In the genomic region with DNA sequence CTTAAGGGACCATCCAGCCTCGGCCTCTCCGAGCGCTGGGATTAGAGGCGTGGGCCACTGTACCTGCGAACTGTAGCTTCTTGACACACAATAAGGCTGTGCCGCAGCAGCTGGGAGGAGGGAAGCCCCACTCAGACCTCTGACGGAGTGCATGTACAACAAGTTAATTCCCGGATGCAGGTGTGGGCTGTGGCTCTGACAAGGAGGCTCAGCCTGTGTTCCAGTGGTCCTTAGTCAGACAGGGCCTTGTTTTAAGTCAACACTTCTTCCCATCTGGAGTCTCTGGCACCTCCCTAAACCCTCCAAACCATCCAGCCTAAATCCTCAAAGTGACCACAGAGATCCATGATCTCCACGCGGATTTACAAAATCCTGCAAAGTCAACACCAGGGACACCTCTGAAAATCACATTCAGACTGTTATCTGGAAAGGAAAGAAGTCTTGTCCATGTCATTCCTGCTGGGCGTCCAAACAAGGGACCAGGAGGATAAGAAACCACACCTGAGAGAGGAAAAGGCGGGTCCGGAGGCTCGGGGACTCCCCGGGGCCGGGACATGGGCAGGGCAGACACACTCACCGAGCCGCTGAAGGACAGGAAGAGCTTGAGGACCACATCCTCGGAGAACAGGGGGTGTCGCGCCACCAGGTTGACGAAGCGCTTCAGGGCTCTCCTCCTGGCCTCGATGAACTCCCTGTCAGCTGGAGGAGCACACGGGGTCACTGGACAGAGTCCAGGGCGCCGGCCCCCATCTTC, we compare ENCODE assay signal across 17 cellular contexts. TPM values are rescaled to one million over a fixed set of nuclear protein-coding genes. Genes with fewer than 3 reads are reported as not detected.
DNase-seq lines count a peak whose midpoint lies in the region; FAIRE-seq and TF ChIP-seq lines count a peak whose summit lies in the region.
"Had no signal": no experiment of that assay in that cellular context is flagged by ENCODE, and none has a peak within 500 bp of the region (broad histone marks: within the 10 kb centered on the region; RNA-seq: fewer than 3 reads in every experiment).

No MANE protein-coding gene starts in this region.

- DNase-seq in NCI-H82 (lab: John Stamatoyannopoulos, UW), result peak; percentile 70
- no peak for DNase-seq in H1 (ENCODE audit: low read depth in 1 of 2, low spot score in 2 of 2)
- DNase-seq in osteoblast (ENCODE audit: insufficient read length, low spot score, missing footprints), result peak; percentile 69
- DNase-seq in esophagus squamous epithelium (lab: John Stamatoyannopoulos, UW), result no peak
- DNase-seq in GDM1 (lab: John Stamatoyannopoulos, UW), result no peak
- DNase-seq in H54 (ENCODE audit: insufficient read length, low spot score), result no peak
- DNase-seq: COR-L47, DMS53, MV-4-11, NCI-H1417, NCI-H1930, NCI-H446, NCI-H69 had no signal

- FAIRE-seq in H1 (lab: Jason Lieb, UNC) (no peak), H54 (lab: Jason Lieb, UNC) (no peak)
- FAIRE-seq: A549 had no signal

- no peak overlapping the region for H2AK5ac ChIP-seq in H1 (ENCODE audit: low read depth, low read length)

- H2BK15ac ChIP-seq in H1 (ENCODE audit: low read length), result no peak overlapping the region

- H3K36me3 ChIP-seq in BLaER1 (peaks cover 65% of the 10 kb centered on the region), H1 (ENCODE audit: control insufficient read depth in 2 of 4, insufficient read depth in 4 of 4, low read length in 3 of 4) (peaks cover 0 to 9% (median 4%) of the 10 kb centered on the region in 4 experiments; a peak in 2 of 8 replicates), osteoblast (ENCODE audit: insufficient read depth, low read length) (no peaks in the 10 kb centered on the region), esophagus squamous epithelium (peaks cover 4 to 59% (median 14%) of the 10 kb centered on the region in 3 donors)

- 95% methylated on average over 27 of the region's 27 CpGs; no CpG with 5 or more reads in 1 of the 2 experiments for WGBS in H1 (ENCODE audit: extremely low coverage in 1 of 2, insufficient coverage in 1 of 2, insufficient read length in 1 of 2, insufficient replicate concordance in 2 of 2, low coverage in 1 of 2, low lambda C conversion rate in 2 of 2, missing lambda C conversion rate in 1 of 2), 2 experiments
- WGBS in esophagus squamous epithelium, 2 donors, result 53 to 80% methylated on average over 11 to 14 of the region's 27 CpGs

- CTCF ChIA-PET in H1 (lab: Charles Lee; ENCODE audit: partially characterized antibody), result no interaction called here

- H3K18ac ChIP-seq in H1 (ENCODE audit: extremely low read depth, low read length), result no peak overlapping the region

- no peak overlapping the region for H4K91ac ChIP-seq in H1 (replicated peaks; ENCODE audit: insufficient read length, low read length)

- H3K9me3 ChIP-seq in BLaER1 (no peaks in the 10 kb centered on the region), H1 (ENCODE audit: insufficient read depth in 2 of 2, low read depth in 1 of 2, low read length in 1 of 2) (no peaks in the 10 kb centered on the region; a peak in 1 of 4 replicates), osteoblast (ENCODE audit: low read depth, low read length) (no peaks in the 10 kb centered on the region), esophagus squamous epithelium (no peaks in the 10 kb centered on the region)
- H3K9me3 ChIP-seq: A549, SJSA1 had no signal

- H3K27ac ChIP-seq in BLaER1 (peak overlapping the region; percentile 64), H1 (ENCODE audit: low read depth, low read length) (no peak overlapping the region), osteoblast (ENCODE audit: low read depth, low read length) (no peak overlapping the region), esophagus squamous epithelium (no peak overlapping the region)
- H3K27ac ChIP-seq: A549, SJSA1 had no signal

- H2AFZ ChIP-seq in H1 (ENCODE audit: low read length), result no peak overlapping the region
- no peak overlapping the region for H2AFZ ChIP-seq in osteoblast (ENCODE audit: low read length)

- POLR2A ChIA-PET in H1 (lab: Charles Lee; ENCODE audit: partially characterized antibody), result interaction anchor here (0.6 to 1.6 kb wide), 3 partner anchors 14 to 39 kb away, joined by 3 read pairs; partner anchors contain the start of genes MRM2 and NUDT1

- H3K4me2 ChIP-seq in BLaER1 (peak overlapping the region; percentile 73), H1 (ENCODE audit: insufficient read depth in 1 of 2, low read depth in 2 of 2, low read length in 2 of 2) (no peak overlapping the region), osteoblast (ENCODE audit: insufficient read depth, low read length) (no peak overlapping the region)
- H3K4me2 ChIP-seq: A549 had no signal

- H3K4me1 ChIP-seq in BLaER1, result peaks cover 37% of the 10 kb centered on the region
- H3K4me1 ChIP-seq in H1 (replicated peaks in 1 of 4; ENCODE audit: control insufficient read depth in 3 of 4, insufficient read depth in 4 of 4, low read length in 3 of 4), result peaks cover 0 to 12% (median 6%) of the 10 kb centered on the region in 4 experiments; a peak in 6 of 7 replicates
- no peaks in the 10 kb centered on the region for H3K4me1 ChIP-seq in osteoblast (ENCODE audit: insufficient read depth, low read length)
- peaks cover 0 to 14% (median 0%) of the 10 kb centered on the region in 3 donors for H3K4me1 ChIP-seq in esophagus squamous epithelium

- no peak overlapping the region for H3K23ac ChIP-seq in H1 (ENCODE audit: insufficient read length)

- H2BK120ac ChIP-seq in H1 (replicated peaks; ENCODE audit: low read depth, low read length), result no peak overlapping the region

- no peak for TF ChIP-seq CTCF in H1 (IDR thresholded peaks at IDR 0.05; ENCODE audit: control extremely low read depth in 1 of 3, insufficient read depth in 1 of 3, low read depth in 1 of 3, low read length in 3 of 3)
- no peak for TF ChIP-seq CTCF in osteoblast (IDR thresholded peaks at IDR 0.05; ENCODE audit: extremely low read depth, low read depth, low read length)
- TF ChIP-seq CTCF in esophagus squamous epithelium (IDR thresholded peaks at IDR 0.05), result no peak

- intact Hi-C loops in esophagus squamous epithelium (cut with DNase I), result no loop called here

- H3K4ac ChIP-seq in H1 (replicated peaks; ENCODE audit: insufficient read length, low read depth, low read length), result no peak overlapping the region

- H4K5ac ChIP-seq in H1 (ENCODE audit: insufficient read length, low read depth, low read length), result no peak overlapping the region

- no peak overlapping the region for H3K14ac ChIP-seq in H1 (ENCODE audit: insufficient read length)

- H3K4me3 ChIP-seq in BLaER1, result no peak overlapping the region
- no peak overlapping the region for H3K4me3 ChIP-seq in H1 (ENCODE audit: extremely low read depth in 1 of 4, insufficient read depth in 2 of 4, low read depth in 3 of 4, low read length in 4 of 4)
- no peak overlapping the region for H3K4me3 ChIP-seq in osteoblast (ENCODE audit: insufficient read depth, low read length)
- H3K4me3 ChIP-seq in esophagus squamous epithelium, result no peak overlapping the region
- H3K4me3 ChIP-seq: A549, K562, SJSA1 had no signal

- TF ChIP-seq POLR2A in H1 (IDR thresholded peaks at IDR 0.05; ENCODE audit: control extremely low read depth in 1 of 2, low read depth in 2 of 2, low read length in 2 of 2), result no peak
- no peak for TF ChIP-seq POLR2A in esophagus squamous epithelium (IDR thresholded peaks at IDR 0.05)
- TF ChIP-seq POLR2A in H54 (IDR thresholded peaks at IDR 0.05; ENCODE audit: low read depth, low read length), result no peak

- H3K23me2 ChIP-seq in H1 (ENCODE audit: low read depth, low read length), result no peaks in the 10 kb centered on the region

- H3K27me3 ChIP-seq in BLaER1, result no peaks in the 10 kb centered on the region
- no peaks in the 10 kb centered on the region for H3K27me3 ChIP-seq in H1 (replicated peaks in 1 of 4; ENCODE audit: control insufficient read depth in 3 of 4, extremely low read depth in 1 of 4, insufficient read depth in 3 of 4, low read length in 3 of 4)
- H3K27me3 ChIP-seq in osteoblast (ENCODE audit: insufficient read depth, low read length), result no peaks in the 10 kb centered on the region
- no peaks in the 10 kb centered on the region for H3K27me3 ChIP-seq in esophagus squamous epithelium
- H3K27me3 ChIP-seq: SJSA1 had no signal

- no peak overlapping the region for H2BK20ac ChIP-seq in H1 (ENCODE audit: low read length)

- H4K8ac ChIP-seq in H1 (ENCODE audit: extremely low read depth, insufficient read depth, low read length), result peak overlapping the region; percentile 15; the same call in 1 of the 2 replicates

- TF ChIP-seq EP300 in H1 (IDR thresholded peaks at IDR 0.05; ENCODE audit: borderline replicate concordance in 1 of 2, low read depth in 2 of 2, low read length in 2 of 2), result no peak

- TF ChIP-seq RAD21 in H1 (IDR thresholded peaks at IDR 0.05 in 1 of 2, conservative IDR thresholded peaks at IDR 0.05 in 1 of 2; ENCODE audit: low read depth in 2 of 2, low read length in 2 of 2), result no peak

- H3K79me1 ChIP-seq in H1 (ENCODE audit: low read depth, low read length), result no peaks in the 10 kb centered on the region

- H3K9ac ChIP-seq in BLaER1, result peak overlapping the region; percentile 50; the same call in 1 of the 2 replicates
- no peak overlapping the region for H3K9ac ChIP-seq in H1 (replicated peaks in 1 of 4; ENCODE audit: extremely low read depth in 1 of 4, low read depth in 3 of 4, low read length in 3 of 4)

- H4K20me1 ChIP-seq in BLaER1, result peaks cover 14% of the 10 kb centered on the region; the same call in 1 of the 2 replicates
- peaks cover 0 to 2% of the 10 kb centered on the region in 2 experiments for H4K20me1 ChIP-seq in H1 (replicated peaks in 1 of 2; ENCODE audit: control insufficient read depth in 1 of 2, insufficient read depth in 2 of 2, low read length in 2 of 2)
- H4K20me1 ChIP-seq in osteoblast (ENCODE audit: insufficient read depth, low read length), result no peaks in the 10 kb centered on the region

- H3K79me2 ChIP-seq in H1 (ENCODE audit: control insufficient read depth in 1 of 2, insufficient read depth in 2 of 2, low read length in 2 of 2) (no peaks in the 10 kb centered on the region), osteoblast (ENCODE audit: insufficient read depth, low read length) (no peaks in the 10 kb centered on the region)

- no peak overlapping the region for H2BK5ac ChIP-seq in H1 (ENCODE audit: low read depth, low read length)

- no peak overlapping the region for H3K56ac ChIP-seq in H1 (replicated peaks; ENCODE audit: insufficient read length, low read depth, low read length)

- peak overlapping the region; percentile 29; the same call in 1 of the 2 replicates for H2BK12ac ChIP-seq in H1 (ENCODE audit: low read depth, low read length)

RNA-seq across cellular contexts. Expression of gene NUDT1, which starts 29.4 kb away (rescaled TPM):
- 76.1 and 85.2 TPM in 2 replicates for total RNA-seq in H1 (2021; fragmentation: NEBNext Ultra II Directional; extraction: Animal tissue kit (Norgen Biotek cat#: 25700))
- 89.5 and 101 TPM in 2 replicates for polyA plus RNA-seq in H1 (2011; rRNA removed)
- polyA plus RNA-seq in H1 (2011; cell fraction: cytosol; rRNA removed), result 97.8 TPM
- polyA plus RNA-seq in H1 (2011; cell fraction: nucleus; rRNA removed), result 69.8 TPM
- 103 to 158 TPM (median 150 TPM) in 4 replicates for polyA plus RNA-seq in H1 (2012, experiment 1 of 2)
- polyA plus RNA-seq in H1 (2012, experiment 2 of 2), result 122 TPM
- 52.9 TPM for polyA plus RNA-seq in H1 (2013, experiment 1 of 2)
- 59.3 TPM for polyA plus RNA-seq in H1 (2013, experiment 2 of 2)
- 29.5 and 36.6 TPM in 2 replicates for polyA minus RNA-seq in H1 (2011; rRNA and poly(A)+ RNA removed)
- polyA minus RNA-seq in H1 (2011; cell fraction: cytosol; rRNA and poly(A)+ RNA removed), result 29.8 TPM
- 20.8 TPM for polyA minus RNA-seq in H1 (2011; cell fraction: nucleus; rRNA and poly(A)+ RNA removed)
- total RNA-seq in osteoblast (18.5 and 21.8 TPM in 2 replicates), esophagus squamous epithelium (10 to 100 TPM; 16.3 to 51.7 (median 28.2) TPM)

RNA-seq across cellular contexts. Expression of gene MRM2, which starts 29.4 kb away (rescaled TPM):
- 38.6 and 38.7 TPM in 2 replicates for total RNA-seq in H1 (2021; fragmentation: NEBNext Ultra II Directional; extraction: Animal tissue kit (Norgen Biotek cat#: 25700))
- polyA plus RNA-seq in H1 (2011; rRNA removed), result 17.2 and 19.0 TPM in 2 replicates
- polyA plus RNA-seq in H1 (2011; cell fraction: cytosol; rRNA removed), result 26.2 TPM
- 20.0 TPM for polyA plus RNA-seq in H1 (2011; cell fraction: nucleus; rRNA removed)
- 36.9 to 43.2 TPM (median 37.8 TPM) in 4 replicates for polyA plus RNA-seq in H1 (2012, experiment 1 of 2)
- polyA plus RNA-seq in H1 (2012, experiment 2 of 2), result 19.2 TPM
- polyA plus RNA-seq in H1 (2013, experiment 1 of 2), result 28.5 TPM
- 29.2 TPM for polyA plus RNA-seq in H1 (2013, experiment 2 of 2)
- 26.9 and 29.8 TPM in 2 replicates for polyA minus RNA-seq in H1 (2011; rRNA and poly(A)+ RNA removed)
- polyA minus RNA-seq in H1 (2011; cell fraction: cytosol; rRNA and poly(A)+ RNA removed), result 13.9 TPM
- polyA minus RNA-seq in H1 (2011; cell fraction: nucleus; rRNA and poly(A)+ RNA removed), result 13.0 TPM
- total RNA-seq in osteoblast (21.4 and 21.5 TPM in 2 replicates), esophagus squamous epithelium (10 to 100 TPM; 16.8 to 31.5 (median 17.9) TPM)

RNA-seq across cellular contexts. Expression of gene MAD1L1, which starts 38.7 kb away (rescaled TPM):
- 38.8 and 40.4 TPM in 2 replicates for total RNA-seq in H1 (2021; fragmentation: NEBNext Ultra II Directional; extraction: Animal tissue kit (Norgen Biotek cat#: 25700))
- polyA plus RNA-seq in H1 (2011; rRNA removed), result 44.6 and 61.5 TPM in 2 replicates
- 39.0 TPM for polyA plus RNA-seq in H1 (2011; cell fraction: cytosol; rRNA removed)
- polyA plus RNA-seq in H1 (2011; cell fraction: nucleus; rRNA removed), result 51.0 TPM
- 21.3 to 37.3 TPM (median 33.3 TPM) in 4 replicates for polyA plus RNA-seq in H1 (2012, experiment 1 of 2)
- 26.7 TPM for polyA plus RNA-seq in H1 (2012, experiment 2 of 2)
- 17.3 TPM for polyA plus RNA-seq in H1 (2013, experiment 1 of 2)
- polyA plus RNA-seq in H1 (2013, experiment 2 of 2), result 16.6 TPM
- 21.0 and 24.8 TPM in 2 replicates for polyA minus RNA-seq in H1 (2011; rRNA and poly(A)+ RNA removed)
- 34.5 TPM for polyA minus RNA-seq in H1 (2011; cell fraction: cytosol; rRNA and poly(A)+ RNA removed)
- polyA minus RNA-seq in H1 (2011; cell fraction: nucleus; rRNA and poly(A)+ RNA removed), result 27.3 TPM
- total RNA-seq in osteoblast, result 66.2 and 72.2 TPM in 2 replicates
- 10 to 100 TPM; 16.6 to 40.4 (median 30.2) TPM for total RNA-seq in esophagus squamous epithelium

RNA-seq across cellular contexts. Expression of gene SNX8, which starts 42.8 kb away (rescaled TPM):
- 46.2 and 49.5 TPM in 2 replicates for total RNA-seq in H1 (2021; fragmentation: NEBNext Ultra II Directional; extraction: Animal tissue kit (Norgen Biotek cat#: 25700))
- 69.2 and 70.8 TPM in 2 replicates for polyA plus RNA-seq in H1 (2011; rRNA removed)
- 43.8 TPM for polyA plus RNA-seq in H1 (2011; cell fraction: cytosol; rRNA removed)
- polyA plus RNA-seq in H1 (2011; cell fraction: nucleus; rRNA removed), result 87.4 TPM
- 24.9 to 55.7 TPM (median 48.9 TPM) in 4 replicates for polyA plus RNA-seq in H1 (2012, experiment 1 of 2)
- polyA plus RNA-seq in H1 (2012, experiment 2 of 2), result 15.1 TPM
- 13.0 TPM for polyA plus RNA-seq in H1 (2013, experiment 1 of 2)
- polyA plus RNA-seq in H1 (2013, experiment 2 of 2), result 12.5 TPM
- polyA minus RNA-seq in H1 (2011; rRNA and poly(A)+ RNA removed), result 76.9 and 104 TPM in 2 replicates
- 27.6 TPM for polyA minus RNA-seq in H1 (2011; cell fraction: cytosol; rRNA and poly(A)+ RNA removed)
- 30.4 TPM for polyA minus RNA-seq in H1 (2011; cell fraction: nucleus; rRNA and poly(A)+ RNA removed)
- 16.3 and 25.0 TPM in 2 replicates for total RNA-seq in osteoblast
- total RNA-seq in esophagus squamous epithelium, result 10 to 100 TPM in 3 of 4 donors, 1 to 10 TPM in 1; 4.7 to 17.9 (median 12.5) TPM

Comparison
In these comparisons a context has a peak if more than half of its experiments do, and no peak if none do; other contexts are left out.
1. DNase-seq: peak in NCI-H82 (single experiment) and osteoblast (single experiment); none in H1 (0 of 2), esophagus squamous epithelium (single experiment), GDM1 (single experiment) and H54 (single experiment).